In the genomic region with DNA sequence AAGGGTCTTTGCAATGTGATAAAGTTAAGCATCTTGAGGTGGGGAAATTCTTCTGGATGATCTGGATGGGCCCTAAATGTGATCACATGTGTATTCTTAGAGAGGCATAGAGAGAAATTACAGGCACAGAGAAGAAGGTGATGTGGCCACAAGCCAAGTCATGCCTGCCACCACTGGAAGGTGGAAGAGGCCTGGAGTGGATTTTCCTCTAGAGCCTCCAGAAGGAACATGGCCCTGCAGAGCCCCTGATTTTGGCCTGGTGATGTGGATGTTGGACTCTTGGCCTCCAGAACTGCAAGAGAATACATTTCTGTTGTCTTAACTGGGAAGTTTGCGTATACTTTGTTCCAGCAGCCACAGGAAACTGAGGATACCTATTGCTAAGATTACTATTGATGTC, we compare ENCODE assay signal across 15 cellular contexts.
"Had no signal": no experiment of that assay in that cellular context is flagged by ENCODE, and none has a peak within 500 bp of the region (broad histone marks: within the 10 kb centered on the region; RNA-seq: fewer than 3 reads in every experiment).

No MANE protein-coding gene starts in this region.

- H3K4me3 Mint-ChIP-seq: activated CD8-positive, alpha-beta T cell treated with anti-CD3 and anti-CD28 coated beads for 36 hours; mesothelial cell of epicardium; naive B cell; stimulated activated naive CD8-positive, alpha-beta T cell treated with anti-CD3 and anti-CD28 coated beads, Interleukin-15, amount 100 ng/mL, for 72 hours had no signal

- H3K36me3 Mint-ChIP-seq: naive B cell had no signal

- H3K36me3 ChIP-seq: adrenal gland, sigmoid colon, thoracic aorta had no signal

- H3K27ac Mint-ChIP-seq: mesothelial cell of epicardium, naive B cell had no signal

- H3K4me1 ChIP-seq: SJCRH30 had no signal

- H3K4me3 ChIP-seq: adrenal gland, sigmoid colon, SJCRH30, thoracic aorta had no signal

- H3K27me3 ChIP-seq: adrenal gland, sigmoid colon, SJCRH30 had no signal

- H3K27ac ChIP-seq: adrenal gland, sigmoid colon, SJCRH30, thoracic aorta had no signal

- H3K9me3 ChIP-seq: adrenal gland, sigmoid colon, SJCRH30, thoracic aorta had no signal

- H3K27me3 Mint-ChIP-seq: activated CD8-positive, alpha-beta T cell treated with anti-CD3 and anti-CD28 coated beads for 36 hours; naive B cell; stimulated activated naive CD8-positive, alpha-beta T cell treated with anti-CD3 and anti-CD28 coated beads, Interleukin-15, amount 100 ng/mL, for 72 hours had no signal

- DNase-seq: activated CD8-positive, alpha-beta T cell treated with anti-CD3 and anti-CD28 coated beads for 36 hours; activated gamma-delta T cell; adrenal gland; caudate nucleus; cortex of kidney; effector CD8-positive, alpha-beta T cell; hippocampal formation; naive B cell; nucleus accumbens; sigmoid colon; SJCRH30; stimulated activated CD4-positive, alpha-beta T cell treated with anti-CD3 and anti-CD28 coated beads, Interleukin-2, amount 100 ng/mL, for 24 hours; stimulated activated naive CD8-positive, alpha-beta T cell treated with anti-CD3 and anti-CD28 coated beads, Interleukin-15, amount 100 ng/mL, for 72 hours had no signal
